ENCODE assay signal across 8 cellular contexts in genomic region chr3:139389552-139390368, GRCh38. TPM values are rescaled to one million over a fixed set of nuclear protein-coding genes. Genes with fewer than 3 reads are reported as not detected.
DNase-seq lines count a peak whose midpoint lies in the region; ATAC-seq and TF ChIP-seq lines count a peak whose summit lies in the region.

Gene COPB2 (minus strand): TSS chr3:139389647. CDS start chr3:139389550, 97 bp downstream.

- peak within 1 kb of the TSS; percentile 93 to 100 (median 98) for H3K4me3 Mint-ChIP-seq in CD8-positive, alpha-beta memory T cell

- no peaks in the 10 kb centered on the region for H3K9me3 Mint-ChIP-seq in CD8-positive, alpha-beta memory T cell

- H3K36me3 ChIP-seq in CD8-positive, alpha-beta memory T cell (ENCODE audit: insufficient read depth, low read length): peaks cover 6% of the 10 kb centered on the region
- H3K36me3 ChIP-seq in lower lobe of right lung: peaks cover 5% of the 10 kb centered on the region

- peaks cover 50 to 62% (median 56%) of the 10 kb centered on the region in 3 donors for H3K4me1 Mint-ChIP-seq in CD8-positive, alpha-beta memory T cell

- intact Hi-C loops in lower lobe of right lung (cut with DNase I): no loop called here

- POLR2A ChIA-PET in CD8-positive, alpha-beta memory T cell (lab: Charles Lee): interaction anchor here (1.2 to 1.3 kb wide), 2 partner anchors 10 to 46 kb away, joined by 3 read pairs; partner anchors contain the start of gene MRPS22

- peak within 1 kb of the TSS; percentile 97 to 100 (median 98) for H3K27ac Mint-ChIP-seq in CD8-positive, alpha-beta memory T cell

- H3K27me3 ChIP-seq in CD8-positive, alpha-beta memory T cell (ENCODE audit: insufficient read depth, low read length, poor library complexity, severe bottlenecking): no peaks in the 10 kb centered on the region
- no peaks in the 10 kb centered on the region for H3K27me3 ChIP-seq in lower lobe of right lung (ENCODE audit: low read depth)

- CTCF ChIA-PET in CD8-positive, alpha-beta memory T cell (lab: Charles Lee): interaction anchor here (0.8 to 1.2 kb wide), 2 partner anchors 9 to 474 kb away, joined by 3 read pairs; no protein-coding TSS in a partner anchor

- peaks cover 23% of the 10 kb centered on the region for H3K4me1 ChIP-seq in CD8-positive, alpha-beta memory T cell (ENCODE audit: insufficient read depth, low read length)
- H3K4me1 ChIP-seq in lower lobe of right lung: peaks cover 41% of the 10 kb centered on the region

- no peak for TF ChIP-seq CTCF in lower lobe of right lung (IDR thresholded peaks at IDR 0.05)

- peak within 1 kb of the TSS; percentile 98 for H3K27ac ChIP-seq in CD8-positive, alpha-beta memory T cell (ENCODE audit: low read depth, low read length)
- peak within 1 kb of the TSS; percentile 96 for H3K27ac ChIP-seq in lower lobe of right lung

- H3K36me3 Mint-ChIP-seq in CD8-positive, alpha-beta memory T cell: peaks cover 0 to 15% (median 0%) of the 10 kb centered on the region in 3 donors

- no peaks in the 10 kb centered on the region for H3K9me3 ChIP-seq in CD8-positive, alpha-beta memory T cell (ENCODE audit: low read length)
- no peaks in the 10 kb centered on the region for H3K9me3 ChIP-seq in lower lobe of right lung

- H3K27me3 Mint-ChIP-seq in CD8-positive, alpha-beta memory T cell: peaks cover 0 to 4% of the 10 kb centered on the region in 2 donors

- H3K4me3 ChIP-seq in CD8-positive, alpha-beta memory T cell (ENCODE audit: low read length): peak within 1 kb of the TSS; percentile 95
- peak within 1 kb of the TSS; percentile 69 for H3K4me3 ChIP-seq in lower lobe of right lung

- peak; percentile 92 to 96 (median 94) for DNase-seq in CD8-positive, alpha-beta memory T cell
- DNase-seq in HS-5 (ENCODE audit: low read depth) (peak; percentile 95), lower lobe of right lung (peak; percentile 100)
- peak; percentile 97 for DNase-seq in NK-92 treated with Interleukin-12 subunit alpha and Interleukin-12 subunit beta, amount 100 ng/mL, for 24 hours (lab: John Stamatoyannopoulos, UW)
- DNase-seq in activated CD8-positive, alpha-beta memory T cell treated with anti-CD3 and anti-CD28 coated beads for 24 hours: peak; percentile 99
- DNase-seq in effector CD4-positive, alpha-beta T cell: peak; percentile 94
- peak; percentile 93 to 98 (median 95) for DNase-seq in stimulated activated CD4-positive, alpha-beta T cell treated with anti-CD3 and anti-CD28 coated beads, TNF-alpha, amount 100 ng/mL, for 24 hours (ENCODE audit: low read depth in 3 of 3)

- ATAC-seq in GM19468 (IDR thresholded peaks at IDR 0.05; ENCODE audit: extremely low read depth, unreplicated experiment): peak; percentile 93
- peak; percentile 100 for ATAC-seq in lower lobe of right lung

RNA-seq across cellular contexts. Expression of gene COPB2, which starts in this region (rescaled TPM):
- 10 to 100 TPM; 91.8 to 92.9 TPM for total RNA-seq in CD8-positive, alpha-beta memory T cell
- polyA plus RNA-seq in CD8-positive, alpha-beta memory T cell: 64.0 TPM
- total RNA-seq in lower lobe of right lung: 109 TPM

Comparison
In these comparisons a context has a peak if more than half of its experiments do, and no peak if none do; other contexts are left out.
1. Peak in every context shown above with its lines: DNase-seq, ATAC-seq, H3K4me3 ChIP-seq and H3K27ac ChIP-seq.